12 cellular contexts compared by ENCODE assay signal in genomic region chr3:98333989-98334606, GRCh38. TPM values are rescaled to one million over a fixed set of nuclear protein-coding genes. Genes with fewer than 3 reads are reported as not detected.
DNase-seq lines count a peak whose midpoint lies in the region; ATAC-seq and TF ChIP-seq lines count a peak whose summit lies in the region.
"Had no signal": no experiment of that assay in that cellular context is flagged by ENCODE, and none has a peak within 500 bp of the region (broad histone marks: within the 10 kb centered on the region; RNA-seq: fewer than 3 reads in every experiment).

No MANE protein-coding gene starts in this region.

- DNase-seq in activated naive CD8-positive, alpha-beta T cell treated with anti-CD3 and anti-CD28 coated beads, Interleukin-2, amount 50 U/mL, for 24 hours = no peak
- DNase-seq in activated naive CD8-positive, alpha-beta T cell treated with anti-CD3 and anti-CD28 coated beads for 36 hours = no peak
- DNase-seq in NAMALWA (ENCODE audit: low spot score) = peak; percentile 61
- DNase-seq in renal cortical epithelial cell (ENCODE audit: low read depth) = peak; percentile 55
- DNase-seq in progenitor cell of endocrine pancreas (ENCODE audit: low spot score, unreplicated experiment) = no peak
- no peak for DNase-seq in CD4-positive, alpha-beta memory T cell
- no peak for DNase-seq in thyroid gland
- DNase-seq: activated effector memory CD4-positive, alpha-beta T cell treated with Interleukin-2 at 50 U/mL for 16 hours; C1 segment of cervical spinal cord; left ventricle myocardium superior had no signal

- H3K4me3 ChIP-seq in CD4-positive, alpha-beta memory T cell (ENCODE audit: low read length in 2 of 2) = no peak overlapping the region
- H3K4me3 ChIP-seq in thyroid gland (replicated peaks in 1 of 3) = no peak overlapping the region

- no peak for TF ChIP-seq POLR2A in thyroid gland (IDR thresholded peaks at IDR 0.05)

- peak; percentile 43 for ATAC-seq in activated naive CD8-positive, alpha-beta T cell treated with anti-CD3 and anti-CD28 coated beads, Interleukin-2, amount 50 U/mL, for 24 hours
- ATAC-seq in HG02678 (IDR thresholded peaks at IDR 0.05; ENCODE audit: unreplicated experiment) = peak; percentile 77
- ATAC-seq: left ventricle myocardium superior had no signal

- H3K27me3 ChIP-seq in CD4-positive, alpha-beta memory T cell (ENCODE audit: insufficient read depth, low read length) = peaks cover 3% of the 10 kb centered on the region
- H3K27me3 ChIP-seq in thyroid gland = no peaks in the 10 kb centered on the region

- no peak overlapping the region for H3K4me3 Mint-ChIP-seq in activated naive CD8-positive, alpha-beta T cell treated with anti-CD3 and anti-CD28 coated beads, Interleukin-2, amount 50 U/mL, for 24 hours
- H3K4me3 Mint-ChIP-seq in activated naive CD8-positive, alpha-beta T cell treated with anti-CD3 and anti-CD28 coated beads for 36 hours = no peak overlapping the region
- no peak overlapping the region for H3K4me3 Mint-ChIP-seq in progenitor cell of endocrine pancreas (ENCODE audit: low read depth)
- H3K4me3 Mint-ChIP-seq in CD4-positive, alpha-beta memory T cell = no peak overlapping the region

- CTCF ChIA-PET in CD4-positive, alpha-beta memory T cell (lab: Charles Lee; ENCODE audit: partially characterized antibody) = interaction anchor here (1.3 to 3.5 kb wide), 5 partner anchors 11 to 296 kb away, joined by 3 to 15 read pairs (median 4); no protein-coding TSS in a partner anchor

- POLR2A ChIA-PET in CD4-positive, alpha-beta memory T cell (lab: Charles Lee; ENCODE audit: partially characterized antibody) = no interaction called here

- H3K27ac ChIP-seq in CD4-positive, alpha-beta memory T cell (ENCODE audit: low read depth, low read length) = no peak overlapping the region
- no peak overlapping the region for H3K27ac ChIP-seq in thyroid gland

- no peaks in the 10 kb centered on the region for H3K9me3 Mint-ChIP-seq in activated naive CD8-positive, alpha-beta T cell treated with anti-CD3 and anti-CD28 coated beads, Interleukin-2, amount 50 U/mL, for 24 hours
- no peaks in the 10 kb centered on the region for H3K9me3 Mint-ChIP-seq in activated naive CD8-positive, alpha-beta T cell treated with anti-CD3 and anti-CD28 coated beads for 36 hours
- H3K9me3 Mint-ChIP-seq in progenitor cell of endocrine pancreas (ENCODE audit: low read depth) = no peaks in the 10 kb centered on the region
- no peaks in the 10 kb centered on the region for H3K9me3 Mint-ChIP-seq in CD4-positive, alpha-beta memory T cell

- no peaks in the 10 kb centered on the region for H3K36me3 Mint-ChIP-seq in activated naive CD8-positive, alpha-beta T cell treated with anti-CD3 and anti-CD28 coated beads, Interleukin-2, amount 50 U/mL, for 24 hours (ENCODE audit: low read depth)
- no peaks in the 10 kb centered on the region for H3K36me3 Mint-ChIP-seq in activated naive CD8-positive, alpha-beta T cell treated with anti-CD3 and anti-CD28 coated beads for 36 hours
- H3K36me3 Mint-ChIP-seq in progenitor cell of endocrine pancreas (ENCODE audit: insufficient read depth) = no peaks in the 10 kb centered on the region
- no peaks in the 10 kb centered on the region for H3K36me3 Mint-ChIP-seq in CD4-positive, alpha-beta memory T cell

- no peak overlapping the region for H3K27ac Mint-ChIP-seq in activated naive CD8-positive, alpha-beta T cell treated with anti-CD3 and anti-CD28 coated beads, Interleukin-2, amount 50 U/mL, for 24 hours
- no peak overlapping the region for H3K27ac Mint-ChIP-seq in activated naive CD8-positive, alpha-beta T cell treated with anti-CD3 and anti-CD28 coated beads for 36 hours
- no peak overlapping the region for H3K27ac Mint-ChIP-seq in progenitor cell of endocrine pancreas
- no peak overlapping the region for H3K27ac Mint-ChIP-seq in CD4-positive, alpha-beta memory T cell

- no peak for TF ChIP-seq CTCF in progenitor cell of endocrine pancreas (IDR thresholded peaks at IDR 0.05; ENCODE audit: unreplicated experiment)
- peak in 2 of 6 experiments; percentile 12 to 17 for TF ChIP-seq CTCF in thyroid gland (IDR thresholded peaks at IDR 0.05)

- intact Hi-C loops in CD4-positive, alpha-beta memory T cell (cut with micrococcal nuclease) = loop anchor here (1.0 to 5.0 kb wide), 3 partner anchors 239 to 323 kb away; partner anchors contain the start of gene CPOX
- intact Hi-C loops in thyroid gland (cut with DNase I) = no loop called here

- H3K36me3 ChIP-seq in CD4-positive, alpha-beta memory T cell (ENCODE audit: insufficient read depth, low read length) = no peaks in the 10 kb centered on the region
- no peaks in the 10 kb centered on the region for H3K36me3 ChIP-seq in thyroid gland

- peaks cover 8% of the 10 kb centered on the region for H3K27me3 Mint-ChIP-seq in activated naive CD8-positive, alpha-beta T cell treated with anti-CD3 and anti-CD28 coated beads, Interleukin-2, amount 50 U/mL, for 24 hours
- H3K27me3 Mint-ChIP-seq in activated naive CD8-positive, alpha-beta T cell treated with anti-CD3 and anti-CD28 coated beads for 36 hours = peaks cover 36% of the 10 kb centered on the region
- peaks cover 25% of the 10 kb centered on the region for H3K27me3 Mint-ChIP-seq in progenitor cell of endocrine pancreas
- peaks cover 12 to 15% of the 10 kb centered on the region in 2 donors for H3K27me3 Mint-ChIP-seq in CD4-positive, alpha-beta memory T cell

- H3K4me1 Mint-ChIP-seq in activated naive CD8-positive, alpha-beta T cell treated with anti-CD3 and anti-CD28 coated beads, Interleukin-2, amount 50 U/mL, for 24 hours = no peaks in the 10 kb centered on the region
- no peaks in the 10 kb centered on the region for H3K4me1 Mint-ChIP-seq in activated naive CD8-positive, alpha-beta T cell treated with anti-CD3 and anti-CD28 coated beads for 36 hours
- H3K4me1 Mint-ChIP-seq in progenitor cell of endocrine pancreas (ENCODE audit: low read depth) = no peaks in the 10 kb centered on the region
- peaks cover 0 to 4% (median 2%) of the 10 kb centered on the region in 4 donors for H3K4me1 Mint-ChIP-seq in CD4-positive, alpha-beta memory T cell

- WGBS in thyroid gland, 2 donors = 18 to 65% methylated on average over 3 of the region's 3 CpGs

- H3K4me1 ChIP-seq in CD4-positive, alpha-beta memory T cell (ENCODE audit: insufficient read depth, low read length) = no peaks in the 10 kb centered on the region
- no peaks in the 10 kb centered on the region for H3K4me1 ChIP-seq in thyroid gland

- H3K9me3 ChIP-seq in CD4-positive, alpha-beta memory T cell (ENCODE audit: control insufficient read depth in 1 of 2, low read length in 2 of 2) = no peaks in the 10 kb centered on the region
- H3K9me3 ChIP-seq in thyroid gland = no peaks in the 10 kb centered on the region

RNA-seq across cellular contexts. Expression of gene OR5K4, which starts 19.6 kb away (rescaled TPM):
- not detected for total RNA-seq in activated naive CD8-positive, alpha-beta T cell treated with anti-CD3 and anti-CD28 coated beads for 36 hours
- total RNA-seq in renal cortical epithelial cell (not detected in 2 replicates), progenitor cell of endocrine pancreas (not detected in 2 replicates), thyroid gland (not detected)
- not detected for total RNA-seq in CD4-positive, alpha-beta memory T cell
- polyA plus RNA-seq in CD4-positive, alpha-beta memory T cell = not detected
- total RNA-seq: left ventricle myocardium superior, NCI-H460 had no signal

RNA-seq across cellular contexts. Expression of gene OR5H2, which starts 51.8 kb away (rescaled TPM):
- not detected for total RNA-seq in activated naive CD8-positive, alpha-beta T cell treated with anti-CD3 and anti-CD28 coated beads for 36 hours
- total RNA-seq in renal cortical epithelial cell = not detected in 2 replicates
- total RNA-seq in progenitor cell of endocrine pancreas = not detected in 2 replicates
- not detected for total RNA-seq in CD4-positive, alpha-beta memory T cell
- polyA plus RNA-seq in CD4-positive, alpha-beta memory T cell = not detected
- not detected for total RNA-seq in thyroid gland
- total RNA-seq: left ventricle myocardium superior, NCI-H460 had no signal

RNA-seq across cellular contexts. Expression of gene OR5K3, which starts 56.4 kb away (rescaled TPM):
- total RNA-seq in activated naive CD8-positive, alpha-beta T cell treated with anti-CD3 and anti-CD28 coated beads for 36 hours = not detected
- total RNA-seq in renal cortical epithelial cell (not detected in 2 replicates), progenitor cell of endocrine pancreas (not detected in 2 replicates), thyroid gland (not detected)
- not detected for total RNA-seq in CD4-positive, alpha-beta memory T cell
- polyA plus RNA-seq in CD4-positive, alpha-beta memory T cell = not detected
- total RNA-seq: left ventricle myocardium superior, NCI-H460 had no signal

Comparison
In these comparisons a context has a peak if more than half of its experiments do, and no peak if none do; other contexts are left out.
1. DNase-seq: peak in NAMALWA (single experiment) and renal cortical epithelial cell (single experiment); none in activated naive CD8-positive, alpha-beta T cell treated with anti-CD3 and anti-CD28 coated beads, Interleukin-2, amount 50 U/mL, for 24 hours (single experiment), activated naive CD8-positive, alpha-beta T cell treated with anti-CD3 and anti-CD28 coated beads for 36 hours (single experiment), progenitor cell of endocrine pancreas (single experiment), CD4-positive, alpha-beta memory T cell (0 of 5) and thyroid gland (0 of 2).